Comparison of ENCODE assay signal across 8 cellular contexts in genomic region chr3:194070634-194071409, GRCh38.
DNase-seq lines count a peak whose midpoint lies in the region; ATAC-seq and TF ChIP-seq lines count a peak whose summit lies in the region.

No MANE protein-coding gene starts in this region.

- DNase-seq in CD1c-positive myeloid dendritic cell (ENCODE audit: extremely low spot score) (peak; percentile 83), GM19238 (ENCODE audit: insufficient read length, low spot score) (peak; percentile 96), NCI-H526 treated with DMSO at 0.1 percent for 48 hours (lab: John Stamatoyannopoulos, UW) (peak; percentile 52), erythroblast (lab: John Stamatoyannopoulos, UW) (peak; percentile 60 to 64)
- DNase-seq in activated CD8-positive, alpha-beta memory T cell treated with anti-CD3 and anti-CD28 coated beads, Interleukin-2, amount 50 U/mL, for 48 hours: peak; percentile 87
- peak; percentile 85 for DNase-seq in stimulated activated CD8-positive, alpha-beta memory T cell treated with anti-CD3 and anti-CD28 coated beads, Interleukin-4, amount 100 ng/mL, for 48 hours

- ATAC-seq in HG03378 (IDR thresholded peaks at IDR 0.05; ENCODE audit: unreplicated experiment): peak; percentile 91

- TF ChIP-seq POLR2A in erythroblast (IDR thresholded peaks at IDR 0.05; ENCODE audit: low read length): no peak

- H3K36me3 ChIP-seq in mucosa of stomach (ENCODE audit: control insufficient read depth, insufficient read depth, low read length): no peaks in the 10 kb centered on the region

- H3K4me3 ChIP-seq in mucosa of stomach (ENCODE audit: low read length): no peak overlapping the region

- H3K27me3 ChIP-seq in mucosa of stomach (ENCODE audit: control insufficient read depth, insufficient read depth, low read length): no peaks in the 10 kb centered on the region

- H3K4me1 ChIP-seq in mucosa of stomach (ENCODE audit: control insufficient read depth, insufficient read depth, low read length): peaks cover 41% of the 10 kb centered on the region

- peak overlapping the region; percentile 58 for H3K9ac ChIP-seq in mucosa of stomach (ENCODE audit: low read length)

- H3K9me3 ChIP-seq in mucosa of stomach (ENCODE audit: control insufficient read depth, low read length): no peaks in the 10 kb centered on the region
